17 cellular contexts compared by ENCODE assay signal in the genomic region with DNA sequence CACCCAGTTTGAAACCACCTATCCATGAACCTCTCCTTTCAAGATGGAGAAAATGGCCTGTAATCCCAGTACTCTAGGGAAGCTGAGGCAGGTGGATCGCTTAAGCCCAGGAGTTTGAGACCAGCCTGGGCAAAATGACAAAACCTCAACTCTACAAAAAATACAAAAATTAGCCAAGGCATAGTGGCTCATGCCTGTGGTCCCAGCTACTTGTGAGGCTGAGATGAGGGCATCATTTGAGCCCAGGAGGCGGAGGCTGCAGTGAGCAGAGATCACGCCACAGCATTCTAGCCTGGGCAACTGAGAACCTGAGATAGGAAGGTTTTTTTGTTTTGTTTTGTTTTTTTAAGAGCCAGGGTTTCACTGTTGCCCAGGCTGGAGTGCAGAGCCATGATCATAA. TPM values are rescaled to one million over a fixed set of nuclear protein-coding genes. Genes with fewer than 3 reads are reported as not detected.
A peak's percentile ranks its signal among the peaks of the same experiment; 100 is the strongest.
DNase-seq lines count a peak whose midpoint lies in the region; ATAC-seq and TF ChIP-seq lines count a peak whose summit lies in the region.
"Had no signal": no experiment of that assay in that cellular context is flagged by ENCODE, and none has a peak within 500 bp of the region (broad histone marks: within the 10 kb centered on the region; RNA-seq: fewer than 3 reads in every experiment).

No MANE protein-coding gene starts in this region.

- H3K4me1 Mint-ChIP-seq in WTC11, result peaks cover 79% of the 10 kb centered on the region
- peaks cover 46 to 72% (median 71%) of the 10 kb centered on the region in 3 donors for H3K4me1 Mint-ChIP-seq in naive B cell
- H3K4me1 Mint-ChIP-seq in effector memory CD8-positive, alpha-beta T cell (ENCODE audit: low read depth in 2 of 2), result peaks cover 41 to 56% of the 10 kb centered on the region in 2 donors

- H3K4me1 ChIP-seq in BLaER1, result peaks cover 73% of the 10 kb centered on the region
- peaks cover 21% of the 10 kb centered on the region for H3K4me1 ChIP-seq in hepatocyte (ENCODE audit: insufficient read depth)

- H3K27me3 Mint-ChIP-seq in WTC11 (ENCODE audit: low read depth) (no peaks in the 10 kb centered on the region), naive B cell (no peaks in the 10 kb centered on the region)
- H3K27me3 Mint-ChIP-seq in effector memory CD8-positive, alpha-beta T cell, result no peaks in the 10 kb centered on the region
- H3K27me3 Mint-ChIP-seq: activated CD8-positive, alpha-beta memory T cell treated with anti-CD3 and anti-CD28 coated beads, Interleukin-2, amount 10 ng/mL, durations not matched to agents 7 days and 5 days; CD4-positive, CD25-positive, alpha-beta regulatory T cell had no signal

- H4K20me1 ChIP-seq in BLaER1 (peaks cover 100% of the 10 kb centered on the region), hepatocyte (ENCODE audit: insufficient read depth, poor library complexity, severe bottlenecking) (peaks cover 73% of the 10 kb centered on the region)

- H2AFZ ChIP-seq in hepatocyte, result no peak overlapping the region

- peak overlapping the region; percentile 98 for H3K4me2 ChIP-seq in BLaER1
- no peak overlapping the region for H3K4me2 ChIP-seq in hepatocyte

- no peak for ATAC-seq in WTC11
- ATAC-seq in naive B cell (ENCODE audit: low read depth in 2 of 2), result no peak
- no peak for ATAC-seq in effector memory CD8-positive, alpha-beta T cell (replicated peaks)
- ATAC-seq: activated CD8-positive, alpha-beta memory T cell treated with anti-CD3 and anti-CD28 coated beads, Interleukin-2, amount 10 ng/mL, durations not matched to agents 7 days and 5 days had no signal

- POLR2A ChIA-PET in WTC11 (lab: Charles Lee), result interaction anchor here (0.6 kb wide), 1 partner anchor 9 kb away, joined by 3 read pairs; no protein-coding TSS in a partner anchor

- peaks cover 19% of the 10 kb centered on the region for H3K36me3 Mint-ChIP-seq in WTC11
- no peaks in the 10 kb centered on the region for H3K36me3 Mint-ChIP-seq in naive B cell
- peaks cover 8% of the 10 kb centered on the region for H3K36me3 Mint-ChIP-seq in effector memory CD8-positive, alpha-beta T cell (ENCODE audit: insufficient read depth)

- peaks cover 14% of the 10 kb centered on the region for H3K9me3 ChIP-seq in BLaER1
- no peaks in the 10 kb centered on the region for H3K9me3 ChIP-seq in hepatocyte (ENCODE audit: low read depth)

- peak overlapping the region; percentile 62; the same call in 1 of the 2 replicates for H3K9ac ChIP-seq in BLaER1

- no peak for TF ChIP-seq CTCF in WTC11 (IDR thresholded peaks at IDR 0.05)
- TF ChIP-seq CTCF in hepatocyte (IDR thresholded peaks at IDR 0.05; ENCODE audit: poor library complexity), result no peak

- H3K9me3 Mint-ChIP-seq in WTC11, result no peaks in the 10 kb centered on the region
- no peaks in the 10 kb centered on the region for H3K9me3 Mint-ChIP-seq in naive B cell
- no peaks in the 10 kb centered on the region for H3K9me3 Mint-ChIP-seq in effector memory CD8-positive, alpha-beta T cell
- H3K9me3 Mint-ChIP-seq: CD4-positive, CD25-positive, alpha-beta regulatory T cell had no signal

- no peaks in the 10 kb centered on the region for H3K9me2 ChIP-seq in hepatocyte (replicated peaks; ENCODE audit: insufficient read depth)

- CTCF ChIA-PET in WTC11 (lab: Charles Lee), result no interaction called here

- peak overlapping the region; percentile 82 for H3K27ac ChIP-seq in BLaER1
- no peak overlapping the region for H3K27ac ChIP-seq in hepatocyte
- H3K27ac ChIP-seq: SK-N-MC had no signal

- no peaks in the 10 kb centered on the region for H3K27me3 ChIP-seq in BLaER1
- H3K27me3 ChIP-seq in hepatocyte, result no peaks in the 10 kb centered on the region
- H3K27me3 ChIP-seq: cardiac muscle cell had no signal

- H3K4me3 Mint-ChIP-seq in WTC11, result peak overlapping the region; percentile 40
- H3K4me3 Mint-ChIP-seq in naive B cell, result no peak overlapping the region
- no peak overlapping the region for H3K4me3 Mint-ChIP-seq in effector memory CD8-positive, alpha-beta T cell
- H3K4me3 Mint-ChIP-seq: activated CD8-positive, alpha-beta memory T cell treated with anti-CD3 and anti-CD28 coated beads, Interleukin-2, amount 10 ng/mL, durations not matched to agents 7 days and 5 days had no signal

- no peak overlapping the region for H3K4me3 ChIP-seq in BLaER1
- H3K4me3 ChIP-seq in hepatocyte, result no peak overlapping the region
- H3K4me3 ChIP-seq: cardiac muscle cell, SK-N-MC had no signal

- 99% methylated on average over 3 of the region's 3 CpGs for WGBS in hepatocyte (ENCODE audit: low lambda C conversion rate, missing lambda C conversion rate)

- H3K36me3 ChIP-seq in BLaER1 (peaks cover 27% of the 10 kb centered on the region), hepatocyte (replicated peaks; ENCODE audit: insufficient read depth, low read depth) (no peaks in the 10 kb centered on the region)
- H3K36me3 ChIP-seq: cardiac muscle cell had no signal

- H3K79me2 ChIP-seq in hepatocyte, result peaks cover 98% of the 10 kb centered on the region

- H3K27ac Mint-ChIP-seq in WTC11, result peak overlapping the region; percentile 100
- peak overlapping the region in 4 of 6 donors; percentile 14 to 82 (median 77) for H3K27ac Mint-ChIP-seq in naive B cell
- H3K27ac Mint-ChIP-seq in effector memory CD8-positive, alpha-beta T cell, result peak overlapping the region in 1 of 2 donors; percentile 23

- DNase-seq in EH (ENCODE audit: low read depth) (peak; percentile 23), WTC11 (ENCODE audit: low spot score) (no peak), naive B cell (no peak), hepatocyte (ENCODE audit: low spot score) (no peak), medulla oblongata (ENCODE audit: extremely low spot score) (no peak), C1 segment of cervical spinal cord (lab: John Stamatoyannopoulos, UW) (no peak)
- DNase-seq in effector memory CD8-positive, alpha-beta T cell, result no peak
- DNase-seq: activated CD8-positive, alpha-beta memory T cell treated with anti-CD3 and anti-CD28 coated beads, Interleukin-2, amount 10 ng/mL, durations not matched to agents 7 days and 5 days; activated naive CD4-positive, alpha-beta T cell; CD4-positive, CD25-positive, alpha-beta regulatory T cell; effector memory CD4-positive, alpha-beta T cell; HCEC 1CT; NCI-H1436 treated with DMSO at 0.1 percent for 48 hours; NCI-H345 had no signal

TF ChIP-seq in WTC11, 78 proteins besides CTCF, POLR2A, EP300 and RAD21 (continues in another document):
- TF ChIP-seq HMGA2 (CRISPR knock-in tag; IDR thresholded peaks at IDR 0.05) (no peak), ZBTB21 (CRISPR knock-in tag; IDR thresholded peaks at IDR 0.05; ENCODE audit: borderline replicate concordance) (no peak), ZNF317 (CRISPR knock-in tag; IDR thresholded peaks at IDR 0.05; ENCODE audit: borderline replicate concordance, low read depth) (no peak), FOXP4 (CRISPR knock-in tag; IDR thresholded peaks at IDR 0.05) (no peak), EMX1 (CRISPR knock-in tag; IDR thresholded peaks at IDR 0.05) (no peak), ERG (CRISPR knock-in tag; IDR thresholded peaks at IDR 0.05) (no peak), IRF1 (CRISPR knock-in tag; IDR thresholded peaks at IDR 0.05) (no peak), ZNF263 (CRISPR knock-in tag; IDR thresholded peaks at IDR 0.05; ENCODE audit: low read depth) (no peak), ETV6 (CRISPR knock-in tag; IDR thresholded peaks at IDR 0.05) (no peak), ZNF512 (CRISPR knock-in tag; IDR thresholded peaks at IDR 0.05; ENCODE audit: borderline replicate concordance) (no peak)

RNA-seq across cellular contexts. Expression of gene TKT, which starts 5.4 kb away (rescaled TPM):
- total RNA-seq in WTC11 (2021) (1,040 to 1,222 TPM (median 1,204 TPM) in 3 replicates), hepatocyte (222 and 265 TPM in 2 replicates)
- polyA plus RNA-seq in naive B cell (ENCODE audit: low read depth in 6 of 6) (10 to 100 TPM; 33.0 to 52.9 (median 45.9) TPM), hepatocyte (136 and 149 TPM in 2 replicates)
